ENCODE assay signal across 8 cellular contexts in the genomic region with DNA sequence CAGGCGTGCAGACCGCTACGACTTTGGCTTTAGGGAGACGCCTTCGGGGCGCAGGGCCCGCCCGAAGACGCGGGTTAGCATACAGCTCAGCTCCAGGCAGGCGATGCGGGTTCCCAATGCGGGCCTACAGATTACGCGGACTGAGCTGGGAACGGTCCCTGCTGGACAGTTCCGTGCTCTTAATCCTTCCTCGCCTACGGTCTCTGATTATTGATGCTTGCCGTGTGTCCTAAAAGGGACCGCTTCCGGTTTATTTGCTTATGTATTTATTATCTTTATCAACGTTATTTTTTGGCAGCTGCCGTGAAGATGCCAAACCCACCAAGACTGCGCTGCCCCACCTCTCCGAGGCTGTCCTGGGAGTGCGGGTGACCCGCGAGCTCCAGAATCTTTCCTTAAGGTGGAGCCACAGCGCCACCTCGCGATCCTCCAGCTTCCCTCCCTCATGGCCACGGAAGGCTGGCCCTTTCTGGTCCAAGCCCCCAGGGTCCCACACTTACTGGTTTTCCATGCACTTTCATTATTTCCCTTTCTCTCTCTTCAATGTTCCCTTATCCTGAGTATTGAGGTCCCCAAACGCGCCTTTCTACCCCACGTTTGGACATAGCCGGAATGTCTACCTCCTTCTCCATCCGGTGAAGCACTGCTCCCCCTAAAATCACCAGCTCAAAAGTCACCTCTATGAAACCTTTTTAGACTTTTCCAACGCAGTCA. TPM values are rescaled to one million over a fixed set of nuclear protein-coding genes. Genes with fewer than 3 reads are reported as not detected.
A peak's percentile ranks its signal among the peaks of the same experiment; 100 is the strongest.
DNase-seq lines count a peak whose midpoint lies in the region; ATAC-seq and TF ChIP-seq lines count a peak whose summit lies in the region.

No MANE protein-coding gene starts in this region.

- POLR2A ChIA-PET in AG04450 (lab: Yijun Ruan, JAX): interaction anchor here (0.6 to 1.0 kb wide), 2 partner anchors 360 to 411 kb away, joined by 4 to 5 read pairs; no protein-coding TSS in a partner anchor

- TF ChIP-seq CTCF in AG04450 (IDR thresholded peaks at IDR 0.05; ENCODE audit: low read depth, low read length): peak; percentile 94
- peak; percentile 81 for TF ChIP-seq CTCF in endothelial cell (IDR thresholded peaks at IDR 0.05; ENCODE audit: unreplicated experiment)

- H3K9me3 Mint-ChIP-seq in endothelial cell (ENCODE audit: unreplicated experiment): no peaks in the 10 kb centered on the region

- H3K9me3 ChIP-seq in AG04450 (ENCODE audit: control insufficient read depth, insufficient read depth, low read length) (no peaks in the 10 kb centered on the region; the same call in 1 of the 2 replicates), mucosa of rectum (ENCODE audit: control insufficient read depth in 2 of 2, low read length in 2 of 2) (no peaks in the 10 kb centered on the region)

- peaks cover 23% of the 10 kb centered on the region for H3K4me1 Mint-ChIP-seq in endothelial cell (ENCODE audit: unreplicated experiment)

- no peak overlapping the region for H3K4me3 Mint-ChIP-seq in endothelial cell (ENCODE audit: unreplicated experiment)

- H3K27ac ChIP-seq in AG04450 (ENCODE audit: low read depth, low read length) (no peak overlapping the region), mucosa of rectum (ENCODE audit: low read depth in 2 of 2, low read length in 2 of 2) (no peak overlapping the region)

- peaks cover 3 to 8% of the 10 kb centered on the region in 2 donors for H3K4me1 ChIP-seq in mucosa of rectum (ENCODE audit: control insufficient read depth in 2 of 2, insufficient read depth in 2 of 2, low read length in 2 of 2)

- peaks cover 28% of the 10 kb centered on the region for H3K27me3 Mint-ChIP-seq in endothelial cell (ENCODE audit: unreplicated experiment)

- DNase-seq in AG04450 (ENCODE audit: low read depth, low spot score) (no peak), NCI-H526 (lab: John Stamatoyannopoulos, UW) (peak; percentile 59 to 84), endothelial cell (ENCODE audit: low spot score) (peak; percentile 88)
- DNase-seq in activated CD8-positive, alpha-beta memory T cell treated with anti-CD3 and anti-CD28 coated beads for 24 hours: peak; percentile 90
- DNase-seq in stimulated activated CD8-positive, alpha-beta memory T cell treated with anti-CD3 and anti-CD28 coated beads, Interleukin-7, amount 100 ng/mL, for 48 hours (ENCODE audit: extremely low read depth in 1 of 2, low read depth in 1 of 2): peak; percentile 31 to 37

- ATAC-seq in GM18517 (IDR thresholded peaks at IDR 0.05; ENCODE audit: unreplicated experiment) (peak; percentile 60), HG03039 (IDR thresholded peaks at IDR 0.05; ENCODE audit: unreplicated experiment) (peak; percentile 47)

- H3K4me3 ChIP-seq in AG04450 (ENCODE audit: low read depth, low read length) (peak overlapping the region; percentile 15), mucosa of rectum (ENCODE audit: low read length in 2 of 2) (peak overlapping the region; percentile 22 to 62)

- peaks cover 57% of the 10 kb centered on the region for H3K27me3 ChIP-seq in AG04450 (ENCODE audit: control insufficient read depth, insufficient read depth, low read length)
- H3K27me3 ChIP-seq in mucosa of rectum (ENCODE audit: control insufficient read depth in 2 of 2, insufficient read depth in 2 of 2, low read length in 2 of 2): peaks cover 50 to 61% of the 10 kb centered on the region in 2 donors

- no peaks in the 10 kb centered on the region for H3K36me3 Mint-ChIP-seq in endothelial cell (ENCODE audit: low read depth, unreplicated experiment)

- H3K9ac ChIP-seq in mucosa of rectum (ENCODE audit: low read depth in 1 of 2, low read length in 2 of 2): no peak overlapping the region

- no peaks in the 10 kb centered on the region for H3K36me3 ChIP-seq in mucosa of rectum (ENCODE audit: control insufficient read depth in 2 of 2, insufficient read depth in 2 of 2, low read length in 2 of 2)

- CTCF ChIA-PET in AG04450 (lab: Charles Lee): interaction anchor here (0.5 to 5.4 kb wide), 43 partner anchors 9 to 1343 kb away, joined by 3 to 370 read pairs (median 4); no protein-coding TSS in a partner anchor

- H3K27ac Mint-ChIP-seq in endothelial cell (ENCODE audit: unreplicated experiment): no peak overlapping the region

RNA-seq across cellular contexts. Expression of a gene that starts 7.0 kb away (rescaled TPM):
- polyA plus RNA-seq in AG04450 (2011; rRNA removed): 0.51 and 0.79 TPM in 2 replicates
- polyA minus RNA-seq in AG04450 (2011; rRNA and poly(A)+ RNA removed): 2.0 and 3.2 TPM in 2 replicates
- 8.4 TPM for total RNA-seq in endothelial cell (ENCODE audit: unreplicated experiment)
